In the genomic region with DNA sequence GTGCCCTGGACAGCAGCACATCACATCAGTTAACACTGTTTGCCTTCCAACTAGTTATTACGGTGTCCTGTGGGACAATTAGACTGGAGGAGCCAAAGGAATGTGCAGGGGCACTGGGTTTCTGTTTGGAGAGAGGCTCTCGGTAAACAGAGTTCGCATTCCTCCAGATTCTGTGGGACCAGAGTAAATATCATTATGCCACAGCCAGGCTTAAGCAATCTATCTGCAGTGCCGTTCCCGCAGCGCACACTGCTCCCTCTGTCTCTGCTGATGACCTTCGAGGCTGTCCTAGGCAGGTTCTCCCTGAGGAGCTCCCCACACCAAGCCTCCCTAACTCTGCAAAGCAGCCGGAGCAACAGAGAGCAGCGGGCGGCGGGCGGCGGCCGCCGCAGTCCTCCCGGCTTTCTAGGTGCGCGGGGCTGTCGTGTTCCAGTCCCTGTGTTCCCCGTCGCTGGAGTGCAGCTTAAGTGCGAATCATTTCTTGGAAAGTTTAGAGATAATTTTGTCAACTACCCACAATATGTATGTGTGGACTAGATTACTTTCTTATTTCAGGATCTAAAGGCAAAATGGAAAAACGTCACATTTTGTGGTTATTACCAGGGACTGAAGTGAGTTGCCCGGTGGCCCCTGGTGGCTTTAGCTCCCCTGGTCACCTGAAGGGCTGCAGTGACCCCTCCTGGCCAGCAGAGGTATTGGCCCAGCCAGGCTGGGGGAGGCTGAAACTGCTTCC, we compare ENCODE assay signal across 8 cellular contexts. TPM values are rescaled to one million over a fixed set of nuclear protein-coding genes. Genes with fewer than 3 reads are reported as not detected.
DNase-seq lines count a peak whose midpoint lies in the region; ATAC-seq and TF ChIP-seq lines count a peak whose summit lies in the region.

No MANE protein-coding gene starts in this region.

- H3K4me3 ChIP-seq in CD8-positive, alpha-beta T cell (ENCODE audit: low read depth, low read length): no peak overlapping the region
- no peak overlapping the region for H3K4me3 ChIP-seq in Peyer's patch
- no peak overlapping the region for H3K4me3 ChIP-seq in fibroblast of lung (replicated peaks in 1 of 4; ENCODE audit: control extremely low read depth in 1 of 4, insufficient read depth in 1 of 4, low read depth in 3 of 4, low read length in 4 of 4)

- H3K27me3 Mint-ChIP-seq in CD8-positive, alpha-beta T cell (ENCODE audit: low read depth): no peaks in the 10 kb centered on the region
- H3K27me3 Mint-ChIP-seq in nephron (ENCODE audit: low read depth): no peaks in the 10 kb centered on the region

- H3K27ac ChIP-seq in CD8-positive, alpha-beta T cell (ENCODE audit: low read depth, low read length): no peak overlapping the region
- H3K27ac ChIP-seq in Peyer's patch (peak overlapping the region in 2 of 4 donors; percentile 18 to 32), fibroblast of lung (ENCODE audit: insufficient read depth, low read length) (peak overlapping the region; percentile 39)

- POLR2A ChIA-PET in CD8-positive, alpha-beta T cell (lab: Charles Lee): interaction anchor here (0.6 to 1.5 kb wide), 4 partner anchors 9 to 174 kb away, joined by 3 to 7 read pairs (median 4); no protein-coding TSS in a partner anchor

- no peaks in the 10 kb centered on the region for H3K9me3 Mint-ChIP-seq in CD8-positive, alpha-beta T cell
- H3K9me3 Mint-ChIP-seq in nephron: no peaks in the 10 kb centered on the region

- no peaks in the 10 kb centered on the region for H3K27me3 ChIP-seq in CD8-positive, alpha-beta T cell (ENCODE audit: insufficient read depth, low read length)
- no peaks in the 10 kb centered on the region for H3K27me3 ChIP-seq in Peyer's patch
- no peaks in the 10 kb centered on the region for H3K27me3 ChIP-seq in fibroblast of lung (ENCODE audit: control insufficient read depth, insufficient read depth, low read length)

- CTCF ChIA-PET in CD8-positive, alpha-beta T cell (lab: Charles Lee): interaction anchor here (0.6 to 8.0 kb wide), 39 partner anchors 9 to 419 kb away, joined by 3 to 72 read pairs (median 4); no protein-coding TSS in a partner anchor

- no peak overlapping the region for H3K4me3 Mint-ChIP-seq in CD8-positive, alpha-beta T cell
- H3K4me3 Mint-ChIP-seq in nephron: peak overlapping the region in 1 of 3 experiments; percentile 13

- peak; percentile 99 for TF ChIP-seq CTCF in CD8-positive, alpha-beta T cell (IDR thresholded peaks at IDR 0.05)
- TF ChIP-seq CTCF in Peyer's patch (IDR thresholded peaks at IDR 0.05) (peak; percentile 92 to 99 (median 98)), fibroblast of lung (conservative IDR thresholded peaks at IDR 0.05 in 1 of 2, IDR thresholded peaks at IDR 0.05 in 1 of 2; ENCODE audit: low read depth in 1 of 2, low read length in 2 of 2) (peak; percentile 99), nephron (IDR thresholded peaks at IDR 0.05; ENCODE audit: unreplicated experiment in 3 of 3) (peak; percentile 96 to 99 (median 99))

- no peak overlapping the region for H3K27ac Mint-ChIP-seq in CD8-positive, alpha-beta T cell
- peak overlapping the region; percentile 41 to 93 (median 82) for H3K27ac Mint-ChIP-seq in nephron

- intact Hi-C loops in CD8-positive, alpha-beta T cell (cut with DNase I, micrococcal nuclease): loop anchor here (1.0 to 5.0 kb wide), 6 partner anchors 39 to 334 kb away; partner anchors contain the start of gene SOCS3 (in 2 of the 2)

- H3K4me1 Mint-ChIP-seq in CD8-positive, alpha-beta T cell (ENCODE audit: low read depth): peaks cover 10% of the 10 kb centered on the region
- H3K4me1 Mint-ChIP-seq in nephron: peaks cover 27% of the 10 kb centered on the region

- no peaks in the 10 kb centered on the region for H3K9me3 ChIP-seq in CD8-positive, alpha-beta T cell (ENCODE audit: low read length)
- H3K9me3 ChIP-seq in Peyer's patch (no peaks in the 10 kb centered on the region), fibroblast of lung (ENCODE audit: control insufficient read depth, insufficient read depth, low read depth, low read length) (no peaks in the 10 kb centered on the region)

- H4K20me1 ChIP-seq in fibroblast of lung (ENCODE audit: control insufficient read depth, extremely low read depth, insufficient read depth, low read length): no peaks in the 10 kb centered on the region

- TF ChIP-seq POLR2A in Peyer's patch (IDR thresholded peaks at IDR 0.05): no peak

- H3K36me3 ChIP-seq in CD8-positive, alpha-beta T cell (ENCODE audit: insufficient read depth, low read length): peaks cover 42% of the 10 kb centered on the region
- H3K36me3 ChIP-seq in Peyer's patch (peaks cover 0 to 54% (median 0%) of the 10 kb centered on the region in 3 donors), fibroblast of lung (ENCODE audit: control insufficient read depth, insufficient read depth, low read length) (peaks cover 38% of the 10 kb centered on the region)

- no peak overlapping the region for H3K9ac ChIP-seq in fibroblast of lung (ENCODE audit: insufficient read depth, low read length)

- H3K79me2 ChIP-seq in fibroblast of lung (ENCODE audit: control insufficient read depth, insufficient read depth, low read length): peaks cover 5% of the 10 kb centered on the region

- peaks cover 5% of the 10 kb centered on the region for H3K4me1 ChIP-seq in CD8-positive, alpha-beta T cell (ENCODE audit: insufficient read depth, low read length)
- peaks cover 0 to 28% (median 3%) of the 10 kb centered on the region in 4 donors for H3K4me1 ChIP-seq in Peyer's patch
- H3K4me1 ChIP-seq in fibroblast of lung (ENCODE audit: control insufficient read depth, extremely low read depth, insufficient read depth, low read length): peaks cover 2% of the 10 kb centered on the region

- peaks cover 69% of the 10 kb centered on the region for H3K36me3 Mint-ChIP-seq in CD8-positive, alpha-beta T cell
- peaks cover 32% of the 10 kb centered on the region for H3K36me3 Mint-ChIP-seq in nephron (ENCODE audit: low read depth)

- DNase-seq in CD8-positive, alpha-beta T cell: peak; percentile 59 to 82 (median 65)
- peak; percentile 70 to 90 (median 84) for DNase-seq in Peyer's patch
- peak; percentile 80 to 87 for DNase-seq in activated T-cell treated with anti-CD3 and anti-CD28 coated beads, Interleukin-2, amount 50 U/mL, for 48 hours
- peak; percentile 56 to 72 for DNase-seq in fibroblast of lung (ENCODE audit: low read depth in 2 of 2)
- DNase-seq in stimulated activated naive CD8-positive, alpha-beta T cell treated with anti-CD3 and anti-CD28 coated beads, Interleukin-15, Interleukin-2, amounts not matched to agents 100 U/mL and 50 U/mL, for 24 hours: peak; percentile 82

- H2AFZ ChIP-seq in fibroblast of lung (ENCODE audit: low read length): no peak overlapping the region

- no peak overlapping the region for H3K4me2 ChIP-seq in fibroblast of lung (ENCODE audit: extremely low read depth, insufficient read depth, low read length)

- ATAC-seq in CD8-positive, alpha-beta T cell: peak; percentile 97
- peak; percentile 60 for ATAC-seq in HG03280 (IDR thresholded peaks at IDR 0.05; ENCODE audit: unreplicated experiment)
- peak; percentile 78 for ATAC-seq in stimulated activated naive CD8-positive, alpha-beta T cell treated with anti-CD3 and anti-CD28 coated beads, Interleukin-15, Interleukin-2, amounts not matched to agents 100 U/mL and 50 U/mL, for 24 hours
- ATAC-seq in HG02571 (IDR thresholded peaks at IDR 0.05; ENCODE audit: unreplicated experiment): no peak

RNA-seq across cellular contexts. Expression of gene PGS1, which starts 43.3 kb away (rescaled TPM):
- total RNA-seq in CD8-positive, alpha-beta T cell: 10 to 100 TPM; 34.6 to 36.3 TPM
- total RNA-seq in Peyer's patch: 100 to 1,000 TPM in 3 of 4 donors, 10 to 100 TPM in 1; 32.4 to 149 (median 116) TPM
- total RNA-seq in fibroblast of lung: 29.8 and 34.5 TPM in 2 replicates
- 21.7 and 22.4 TPM in 2 replicates for polyA plus RNA-seq in fibroblast of lung
- polyA plus RNA-seq in fibroblast of lung (2012): 16.6 and 21.3 TPM in 2 replicates
- polyA minus RNA-seq in fibroblast of lung (ENCODE audit: low replicate concordance): 27.9 and 37.7 TPM in 2 replicates
